Comparison of ENCODE assay signal across 8 cellular contexts in the genomic region with DNA sequence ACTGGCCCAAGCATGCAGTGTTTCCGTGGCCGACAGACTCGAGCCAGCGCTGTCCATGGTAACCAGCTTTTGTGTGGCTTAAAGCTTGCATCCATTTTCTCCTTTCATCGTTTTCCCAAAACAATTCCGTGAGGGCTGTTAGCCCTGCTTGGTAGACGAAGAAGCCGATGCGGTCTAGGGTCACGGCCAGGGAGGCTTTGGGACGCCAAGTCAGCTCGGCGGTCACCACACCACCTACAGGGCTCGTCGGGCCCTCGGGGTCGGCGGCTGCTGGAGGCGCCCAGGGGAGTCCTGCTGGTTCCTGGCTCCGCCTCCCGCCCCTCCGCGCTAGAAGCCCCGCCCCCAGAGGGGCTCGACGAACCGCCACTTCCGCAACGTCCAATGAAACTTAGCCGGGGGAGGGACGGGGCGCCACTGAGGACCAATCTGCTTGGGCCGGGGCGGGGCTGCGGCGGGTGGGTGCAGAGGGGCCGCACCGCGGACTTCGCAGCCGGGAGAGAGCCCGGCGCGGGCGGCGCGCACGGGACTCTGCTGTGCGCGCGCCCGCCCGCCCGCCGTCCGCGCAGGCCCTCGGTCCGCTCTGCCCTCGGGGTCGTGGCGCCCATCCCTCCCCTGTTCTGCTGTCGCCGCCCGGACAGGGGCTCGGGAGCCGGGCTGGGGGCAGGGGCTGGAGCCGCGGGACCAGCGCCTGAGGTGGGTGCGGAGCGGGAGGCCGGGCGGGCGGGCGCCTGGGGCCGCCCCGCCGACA. TPM values are rescaled to one million over a fixed set of nuclear protein-coding genes. Genes with fewer than 3 reads are reported as not detected.
DNase-seq lines count a peak whose midpoint lies in the region; ATAC-seq lines count a peak whose summit lies in the region.

Gene TIGD3 (plus strand): TSS at position 487 of the 748 bp plus-strand sequence. CDS start 1,058 bp downstream, outside the sequence.

- H3K36me3 ChIP-seq in esophagus (ENCODE audit: control insufficient read depth in 2 of 2, insufficient read depth in 2 of 2, low read length in 1 of 2) (peaks cover 10 to 13% of the 10 kb centered on the region in 2 donors), muscle layer of colon (ENCODE audit: insufficient read depth, low read length) (peaks cover 27% of the 10 kb centered on the region)

- H3K4me1 ChIP-seq in esophagus (ENCODE audit: control insufficient read depth in 2 of 2, insufficient read depth in 2 of 2, low read length in 1 of 2): peaks cover 9 to 12% of the 10 kb centered on the region in 2 donors
- peaks cover 17% of the 10 kb centered on the region for H3K4me1 ChIP-seq in muscle layer of colon (ENCODE audit: insufficient read depth, low read length)

- DNase-seq in DMS153 (lab: John Stamatoyannopoulos, UW): peak; percentile 91
- peak; percentile 90 for DNase-seq in Jurkat, Clone E6-1 (ENCODE audit: low read depth, low spot score)
- peak; percentile 61 for DNase-seq in OCI-M2 (lab: John Stamatoyannopoulos, UW; ENCODE audit: unreplicated experiment)
- DNase-seq in activated T-cell treated with anti-CD3 and anti-CD28 coated beads, Interleukin-2, amount 50 U/mL, for 1 hour: peak; percentile 98
- peak; percentile 99 for DNase-seq in stimulated activated CD8-positive, alpha-beta memory T cell treated with anti-CD3 and anti-CD28 coated beads, Interleukin-4, amount 100 ng/mL, for 48 hours

- peak within 1 kb of the TSS; percentile 59 for H3K4me3 ChIP-seq in Jurkat, Clone E6-1 (ENCODE audit: low read length)
- peak within 1 kb of the TSS; percentile 55 to 70 for H3K4me3 ChIP-seq in esophagus (ENCODE audit: low read depth in 1 of 2, low read length in 2 of 2)
- H3K4me3 ChIP-seq in muscle layer of colon (ENCODE audit: low read depth in 1 of 2, low read length in 2 of 2): peak within 1 kb of the TSS; percentile 44 to 57

- H3K9me3 ChIP-seq in esophagus (ENCODE audit: control insufficient read depth in 2 of 2, insufficient read depth in 1 of 2, low read depth in 1 of 2, low read length in 1 of 2) (no peaks in the 10 kb centered on the region), muscle layer of colon (ENCODE audit: low read length) (no peaks in the 10 kb centered on the region)

- no peak within 1 kb of the TSS for H3K9ac ChIP-seq in muscle layer of colon (ENCODE audit: low read length)

- H3K27me3 ChIP-seq in esophagus (ENCODE audit: control insufficient read depth in 1 of 2, insufficient read depth in 2 of 2, low read length in 2 of 2) (no peaks in the 10 kb centered on the region), muscle layer of colon (ENCODE audit: control insufficient read depth in 1 of 2, insufficient read depth in 2 of 2, low read length in 2 of 2) (peaks cover 0 to 16% of the 10 kb centered on the region in 2 donors)

- peak; percentile 78 for ATAC-seq in GM21619 (IDR thresholded peaks at IDR 0.05; ENCODE audit: unreplicated experiment)

- WGBS in esophagus, 2 donors: 1% methylated on average over 65 to 79 of the region's 79 CpGs

- H3K27ac ChIP-seq in esophagus (ENCODE audit: low read depth in 2 of 2, low read length in 1 of 2) (peak within 1 kb of the TSS; percentile 62 to 81), muscle layer of colon (ENCODE audit: low read depth, low read length) (peak within 1 kb of the TSS; percentile 74)

RNA-seq across cellular contexts. Expression of gene TIGD3, which starts in this region (rescaled TPM):
- 2.2 TPM for polyA plus RNA-seq in Jurkat, Clone E6-1 (2012; ENCODE audit: insufficient read depth, insufficient read length)
- polyA plus RNA-seq in esophagus: under 1 TPM; 0.10 to 0.16 TPM

Comparison
In these comparisons a context has a peak if more than half of its experiments do, and no peak if none do; other contexts are left out.
1. Peak in every context shown above with its lines: DNase-seq, ATAC-seq, H3K4me3 ChIP-seq and H3K27ac ChIP-seq.